In genomic region chr18:25275414-25276001, GRCh38 we compare ENCODE assay signal across 1 cellular context.
TF ChIP-seq lines count a peak whose summit lies in the region.

No MANE protein-coding gene starts in this region.

TF ChIP-seq in HEK293, 187 proteins besides CTCF, POLR2A, EP300 and RAD21 (continued from another document and continues in another):
- TF ChIP-seq PATZ1 (tag by site-specific recombination; IDR thresholded peaks at IDR 0.05) (0 out of 2 replicates have a peak, but pooled peaks have one; percentile 14), ZNF341 (tag by site-specific recombination; IDR thresholded peaks at IDR 0.05; ENCODE audit: low read depth) (no peak), ZNF549 (tag by site-specific recombination; IDR thresholded peaks at IDR 0.05) (no peak), WT1 (tag by site-specific recombination; IDR thresholded peaks at IDR 0.05) (no peak), KLF10 (tag by site-specific recombination; IDR thresholded peaks at IDR 0.05) (no peak), ZNF510 (tag by site-specific recombination; IDR thresholded peaks at IDR 0.05; ENCODE audit: insufficient replicate concordance) (no peak), ZNF366 (tag by site-specific recombination; conservative IDR thresholded peaks at IDR 0.05) (peak; percentile 60), ZNF2 (tag by site-specific recombination; IDR thresholded peaks at IDR 0.05) (no peak), ZNF48 (tag by site-specific recombination; IDR thresholded peaks at IDR 0.05) (no peak), ZBTB20 (tag by site-specific recombination; IDR thresholded peaks at IDR 0.05) (no peak), ZNF600 (tag by site-specific recombination; IDR thresholded peaks at IDR 0.05) (peak; percentile 62; the same call in 1 of the 2 replicates), ZNF138 (tag by site-specific recombination; IDR thresholded peaks at IDR 0.05; ENCODE audit: borderline replicate concordance) (no peak), ZNF596 (tag by site-specific recombination; IDR thresholded peaks at IDR 0.05) (no peak), ZNF266 (tag by site-specific recombination; IDR thresholded peaks at IDR 0.05; ENCODE audit: low read depth) (no peak), TRIM28 (IDR thresholded peaks at IDR 0.05; ENCODE audit: borderline replicate concordance, low read length) (peak; percentile 88), OSR2 (tag by site-specific recombination; IDR thresholded peaks at IDR 0.05) (peak; percentile 59; the same call in 1 of the 2 replicates), ZNF660 (tag by site-specific recombination; IDR thresholded peaks at IDR 0.05) (peak; percentile 81), FEZF1 (tag by site-specific recombination; IDR thresholded peaks at IDR 0.05) (peak; percentile 43; the same call in 1 of the 2 replicates), ZNF362 (tag by site-specific recombination; IDR thresholded peaks at IDR 0.05) (no peak), ZNF350 (tag by site-specific recombination; IDR thresholded peaks at IDR 0.05) (no peak), ZNF24 (tag by site-specific recombination; IDR thresholded peaks at IDR 0.05) (0 out of 2 replicates have a peak, but pooled peaks have one; percentile 49), PBX3 (CRISPR knock-in tag; IDR thresholded peaks at IDR 0.05) (no peak), REPIN1 (tag by site-specific recombination; IDR thresholded peaks at IDR 0.05; ENCODE audit: low read depth) (no peak), ZNF621 (tag by site-specific recombination; IDR thresholded peaks at IDR 0.05) (no peak), ZFHX2 (tag by site-specific recombination; conservative IDR thresholded peaks at IDR 0.05) (peak; percentile 78), PRDM6 (tag by site-specific recombination; IDR thresholded peaks at IDR 0.05) (peak; percentile 14), EGR2 (tag by site-specific recombination; IDR thresholded peaks at IDR 0.05; ENCODE audit: low read depth) (0 out of 2 replicates have a peak, but pooled peaks have one; percentile 19), ZNF394 (tag by site-specific recombination; IDR thresholded peaks at IDR 0.05; ENCODE audit: borderline replicate concordance) (no peak), ZNF433 (tag by site-specific recombination; IDR thresholded peaks at IDR 0.05; ENCODE audit: low read depth) (no peak), GFI1B (tag by site-specific recombination; IDR thresholded peaks at IDR 0.05) (no peak), ZNF544 (tag by site-specific recombination; IDR thresholded peaks at IDR 0.05) (no peak), KLF9 (tag by site-specific recombination; IDR thresholded peaks at IDR 0.05; ENCODE audit: low read depth) (no peak), GLIS1 (tag by site-specific recombination; IDR thresholded peaks at IDR 0.05) (no peak), ZNF521 (tag by site-specific recombination; IDR thresholded peaks at IDR 0.05) (no peak), ZNF548 (tag by site-specific recombination; IDR thresholded peaks at IDR 0.05) (no peak), ZNF558 (tag by site-specific recombination; IDR thresholded peaks at IDR 0.05) (no peak), SP3 (tag by site-specific recombination; IDR thresholded peaks at IDR 0.05) (0 out of 2 replicates have a peak, but pooled peaks have one; percentile 14), ZNF658 (tag by site-specific recombination; IDR thresholded peaks at IDR 0.05) (no peak), HOXC10 (CRISPR knock-in tag; IDR thresholded peaks at IDR 0.05) (no peak), TSHZ1 (tag by site-specific recombination; IDR thresholded peaks at IDR 0.05; ENCODE audit: borderline replicate concordance) (no peak), ZFP41 (tag by site-specific recombination; IDR thresholded peaks at IDR 0.05; ENCODE audit: borderline replicate concordance) (no peak), BCL11B (tag by site-specific recombination; IDR thresholded peaks at IDR 0.05; ENCODE audit: low read depth) (no peak), SP7 (tag by site-specific recombination; IDR thresholded peaks at IDR 0.05) (peak; percentile 71), PRDM1 (tag by site-specific recombination; IDR thresholded peaks at IDR 0.05) (no peak), ZNF211 (tag by site-specific recombination; IDR thresholded peaks at IDR 0.05; ENCODE audit: low read depth) (no peak), ZBTB10 (tag by site-specific recombination; IDR thresholded peaks at IDR 0.05) (no peak), MEIS1 (CRISPR knock-in tag; IDR thresholded peaks at IDR 0.05; ENCODE audit: borderline replicate concordance) (no peak)
- TF ChIP-seq, protein P1, sequence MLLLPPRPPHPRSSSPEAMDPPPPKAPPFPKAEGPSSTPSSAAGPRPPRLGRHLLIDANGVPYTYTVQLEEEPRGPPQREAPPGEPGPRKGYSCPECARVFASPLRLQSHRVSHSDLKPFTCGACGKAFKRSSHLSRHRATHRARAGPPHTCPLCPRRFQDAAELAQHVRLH (tag by site-specific recombination; IDR thresholded peaks at IDR 0.05) = peak; percentile 63; the same call in 1 of the 2 replicates
- TF ChIP-seq, protein P2, sequence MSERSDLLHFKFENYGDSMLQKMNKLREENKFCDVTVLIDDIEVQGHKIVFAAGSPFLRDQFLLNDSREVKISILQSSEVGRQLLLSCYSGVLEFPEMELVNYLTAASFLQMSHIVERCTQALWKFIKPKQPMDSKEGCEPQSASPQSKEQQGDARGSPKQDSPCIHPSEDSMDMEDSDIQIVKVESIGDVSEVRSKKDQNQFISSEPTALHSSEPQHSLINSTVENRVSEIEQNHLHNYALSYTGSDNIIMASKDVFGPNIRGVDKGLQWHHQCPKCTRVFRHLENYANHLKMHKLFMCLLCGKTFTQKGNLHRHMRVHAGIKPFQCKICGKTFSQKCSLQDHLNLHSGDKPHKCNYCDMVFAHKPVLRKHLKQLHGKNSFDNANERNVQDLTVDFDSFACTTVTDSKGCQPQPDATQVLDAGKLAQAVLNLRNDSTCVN (tag by site-specific recombination; optimal IDR thresholded peaks at IDR 0.05) = no peak
- TF ChIP-seq, protein P3, sequence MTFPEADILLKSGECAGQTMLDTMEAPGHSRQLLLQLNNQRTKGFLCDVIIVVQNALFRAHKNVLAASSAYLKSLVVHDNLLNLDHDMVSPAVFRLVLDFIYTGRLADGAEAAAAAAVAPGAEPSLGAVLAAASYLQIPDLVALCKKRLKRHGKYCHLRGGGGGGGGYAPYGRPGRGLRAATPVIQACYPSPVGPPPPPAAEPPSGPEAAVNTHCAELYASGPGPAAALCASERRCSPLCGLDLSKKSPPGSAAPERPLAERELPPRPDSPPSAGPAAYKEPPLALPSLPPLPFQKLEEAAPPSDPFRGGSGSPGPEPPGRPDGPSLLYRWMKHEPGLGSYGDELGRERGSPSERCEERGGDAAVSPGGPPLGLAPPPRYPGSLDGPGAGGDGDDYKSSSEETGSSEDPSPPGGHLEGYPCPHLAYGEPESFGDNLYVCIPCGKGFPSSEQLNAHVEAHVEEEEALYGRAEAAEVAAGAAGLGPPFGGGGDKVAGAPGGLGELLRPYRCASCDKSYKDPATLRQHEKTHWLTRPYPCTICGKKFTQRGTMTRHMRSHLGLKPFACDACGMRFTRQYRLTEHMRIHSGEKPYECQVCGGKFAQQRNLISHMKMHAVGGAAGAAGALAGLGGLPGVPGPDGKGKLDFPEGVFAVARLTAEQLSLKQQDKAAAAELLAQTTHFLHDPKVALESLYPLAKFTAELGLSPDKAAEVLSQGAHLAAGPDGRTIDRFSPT (tag by site-specific recombination; IDR thresholded peaks at IDR 0.05) = no peak
